20 cellular contexts compared by ENCODE assay signal in genomic region chr7:30652951-30653641, GRCh38. TPM values are rescaled to one million over a fixed set of nuclear protein-coding genes. Genes with fewer than 3 reads are reported as not detected.
A peak's percentile ranks its signal among the peaks of the same experiment; 100 is the strongest.
DNase-seq lines count a peak whose midpoint lies in the region; ATAC-seq, FAIRE-seq and TF ChIP-seq lines count a peak whose summit lies in the region.
"Had no signal": no experiment of that assay in that cellular context is flagged by ENCODE, and none has a peak within 500 bp of the region (broad histone marks: within the 10 kb centered on the region; RNA-seq: fewer than 3 reads in every experiment).

No MANE protein-coding gene starts in this region.

- 0 out of 22 replicates have a peak, but pooled peaks cover 0 to under 1% (median 0%) of the 10 kb centered on the region in 11 experiments for H3K36me3 ChIP-seq in BLaER1 treated with 17β-estradiol and CSF1 and Interleukin-3, amounts not matched to agents 10 nM and 100 nM
- H3K36me3 ChIP-seq in mucosa of descending colon (ENCODE audit: low read depth), result no peaks in the 10 kb centered on the region
- H3K36me3 ChIP-seq: HAP-1 had no signal

- H3K4me1 ChIP-seq in BLaER1 treated with 17β-estradiol and CSF1 and Interleukin-3, amounts not matched to agents 10 nM and 100 nM, result peaks cover 16 to 63% (median 53%) of the 10 kb centered on the region in 10 experiments
- no peaks in the 10 kb centered on the region for H3K4me1 ChIP-seq in mucosa of descending colon (ENCODE audit: low read depth)
- H3K4me1 ChIP-seq: HAP-1 had no signal

- no peak overlapping the region for H3K4me3 ChIP-seq in BLaER1 treated with 17β-estradiol and CSF1 and Interleukin-3, amounts not matched to agents 10 nM and 100 nM
- no peak overlapping the region for H3K4me3 ChIP-seq in mucosa of descending colon
- H3K4me3 ChIP-seq: HAP-1 had no signal

- no peaks in the 10 kb centered on the region for H3K27me3 ChIP-seq in BLaER1 treated with 17β-estradiol and CSF1 and Interleukin-3, amounts not matched to agents 10 nM and 100 nM

- no peak for FAIRE-seq in frontal cortex (lab: Jason Lieb, UNC)
- FAIRE-seq: A204.1 had no signal

- peak; percentile 13 for DNase-seq in activated T-cell treated with anti-CD3 and anti-CD28 coated beads, Interleukin-2, amount 50 U/mL, for 24 hours
- no peak for DNase-seq in activated T-cell treated with anti-CD3 and anti-CD28 coated beads, Interleukin-2, amount 50 U/mL, for 4 hours
- DNase-seq in chondrocyte (ENCODE audit: low spot score) (peak; percentile 82), mucosa of descending colon (no peak), frontal cortex (ENCODE audit: low spot score in 2 of 2) (no peak), cerebellar nuclear complex (lab: John Stamatoyannopoulos, UW) (no peak), superior temporal gyrus (ENCODE audit: extremely low spot score) (no peak)
- DNase-seq: Calu3; CD4-positive, alpha-beta memory T cell; GF-D8; KBM-7; NCI-H1105 treated with DMSO at 0.1 percent for 48 hours; NCI-H1694; NCI-H2081 treated with DMSO at 0.1 percent for 48 hours; NCI-H446 treated with DMSO at 0.1 percent for 48 hours; SHP77 treated with DMSO at 0.1 percent for 48 hours had no signal

- H3K27me3 Mint-ChIP-seq in activated T-cell treated with anti-CD3 and anti-CD28 coated beads, Interleukin-2, amount 50 U/mL, for 24 hours, result no peaks in the 10 kb centered on the region
- H3K27me3 Mint-ChIP-seq in activated T-cell treated with anti-CD3 and anti-CD28 coated beads, Interleukin-2, amount 50 U/mL, for 4 hours (ENCODE audit: low read depth), result no peaks in the 10 kb centered on the region
- H3K27me3 Mint-ChIP-seq in chondrocyte (ENCODE audit: low read depth), result no peaks in the 10 kb centered on the region
- H3K27me3 Mint-ChIP-seq: CD4-positive, alpha-beta memory T cell had no signal

- H3K27ac ChIP-seq in BLaER1 treated with 17β-estradiol and CSF1 and Interleukin-3, amounts not matched to agents 10 nM and 100 nM, result peak overlapping the region in 6 of 11 experiments; percentile 12 to 97 (median 48); a peak in 7 of 22 replicates

- TF ChIP-seq CTCF in chondrocyte (IDR thresholded peaks at IDR 0.05), result no peak
- TF ChIP-seq CTCF in mucosa of descending colon (IDR thresholded peaks at IDR 0.05), result no peak

- H3K9me3 Mint-ChIP-seq in activated T-cell treated with anti-CD3 and anti-CD28 coated beads, Interleukin-2, amount 50 U/mL, for 24 hours, result no peaks in the 10 kb centered on the region
- no peaks in the 10 kb centered on the region for H3K9me3 Mint-ChIP-seq in activated T-cell treated with anti-CD3 and anti-CD28 coated beads, Interleukin-2, amount 50 U/mL, for 4 hours
- no peaks in the 10 kb centered on the region for H3K9me3 Mint-ChIP-seq in chondrocyte (ENCODE audit: low read depth)
- H3K9me3 Mint-ChIP-seq: CD4-positive, alpha-beta memory T cell had no signal

- H3K36me3 Mint-ChIP-seq in activated T-cell treated with anti-CD3 and anti-CD28 coated beads, Interleukin-2, amount 50 U/mL, for 24 hours (ENCODE audit: low read depth), result peaks cover 4% of the 10 kb centered on the region
- no peaks in the 10 kb centered on the region for H3K36me3 Mint-ChIP-seq in activated T-cell treated with anti-CD3 and anti-CD28 coated beads, Interleukin-2, amount 50 U/mL, for 4 hours (ENCODE audit: insufficient read depth)
- peaks cover 13% of the 10 kb centered on the region for H3K36me3 Mint-ChIP-seq in chondrocyte (ENCODE audit: low read depth)
- H3K36me3 Mint-ChIP-seq: CD4-positive, alpha-beta memory T cell had no signal

- no peak overlapping the region for H3K4me3 Mint-ChIP-seq in activated T-cell treated with anti-CD3 and anti-CD28 coated beads, Interleukin-2, amount 50 U/mL, for 24 hours
- H3K4me3 Mint-ChIP-seq in activated T-cell treated with anti-CD3 and anti-CD28 coated beads, Interleukin-2, amount 50 U/mL, for 4 hours, result no peak overlapping the region
- no peak overlapping the region for H3K4me3 Mint-ChIP-seq in chondrocyte (ENCODE audit: unreplicated experiment)
- H3K4me3 Mint-ChIP-seq: CD4-positive, alpha-beta memory T cell had no signal

- no peak overlapping the region for H3K27ac Mint-ChIP-seq in activated T-cell treated with anti-CD3 and anti-CD28 coated beads, Interleukin-2, amount 50 U/mL, for 24 hours
- no peak overlapping the region for H3K27ac Mint-ChIP-seq in chondrocyte (ENCODE audit: unreplicated experiment)
- H3K27ac Mint-ChIP-seq: CD4-positive, alpha-beta memory T cell had no signal

- H3K4me1 Mint-ChIP-seq in activated T-cell treated with anti-CD3 and anti-CD28 coated beads, Interleukin-2, amount 50 U/mL, for 24 hours (ENCODE audit: low read depth), result no peaks in the 10 kb centered on the region
- H3K4me1 Mint-ChIP-seq in activated T-cell treated with anti-CD3 and anti-CD28 coated beads, Interleukin-2, amount 50 U/mL, for 4 hours (ENCODE audit: low read depth), result no peaks in the 10 kb centered on the region
- H3K4me1 Mint-ChIP-seq in chondrocyte (ENCODE audit: low read depth), result no peaks in the 10 kb centered on the region
- H3K4me1 Mint-ChIP-seq: CD4-positive, alpha-beta memory T cell had no signal

- H4K20me1 ChIP-seq in BLaER1 treated with 17β-estradiol and CSF1 and Interleukin-3, amounts not matched to agents 10 nM and 100 nM, result no peaks in the 10 kb centered on the region; a peak in 1 of 22 replicates

- H3K9ac ChIP-seq in BLaER1 treated with 17β-estradiol and CSF1 and Interleukin-3, amounts not matched to agents 10 nM and 100 nM, result 0 out of 22 replicates have a peak overlapping the region, but pooled peaks of 1 of the 11 experiments have one; percentile 5

- H3K9me3 ChIP-seq in BLaER1 treated with 17β-estradiol and CSF1 and Interleukin-3, amounts not matched to agents 10 nM and 100 nM (replicated peaks in 1 of 11), result no peaks in the 10 kb centered on the region
- no peaks in the 10 kb centered on the region for H3K9me3 ChIP-seq in mucosa of descending colon
- H3K9me3 ChIP-seq: HAP-1 had no signal

- no peak for ATAC-seq in activated T-cell treated with anti-CD3 and anti-CD28 coated beads, Interleukin-2, amount 50 U/mL, for 4 hours
- ATAC-seq in mucosa of descending colon, result peak; percentile 14
- ATAC-seq: Panc1 had no signal

- peak overlapping the region in 8 of 11 experiments; percentile 32 to 69 (median 61); a peak in 14 of 22 replicates for H3K4me2 ChIP-seq in BLaER1 treated with 17β-estradiol and CSF1 and Interleukin-3, amounts not matched to agents 10 nM and 100 nM

- intact Hi-C loops in mucosa of descending colon (cut with DNase I, micrococcal nuclease), result no loop called here

RNA-seq across cellular contexts. Expression of gene CRHR2, which starts 29.2 kb away (rescaled TPM):
- total RNA-seq in activated T-cell treated with anti-CD3 and anti-CD28 coated beads, Interleukin-2, amount 50 U/mL, for 4 hours, result not detected
- not detected in 3 replicates for total RNA-seq in chondrocyte
- total RNA-seq in mucosa of descending colon, result not detected
- 0.41 TPM for total RNA-seq in frontal cortex
- total RNA-seq: Calu3; CD4-positive, alpha-beta memory T cell had no signal

RNA-seq across cellular contexts. Expression of gene GARS1, which starts 58.4 kb away (rescaled TPM):
- 100 to 1,000 TPM; 366 to 488 (median 410) TPM for total RNA-seq in activated T-cell treated with anti-CD3 and anti-CD28 coated beads, Interleukin-2, amount 50 U/mL, for 4 hours
- total RNA-seq in chondrocyte (224 to 583 TPM (median 581 TPM) in 3 replicates), mucosa of descending colon (10 to 100 TPM; 46.2 to 68.6 (median 55.0) TPM), frontal cortex (56.3 TPM)

Comparison
In these comparisons a context has a peak if more than half of its experiments do, and no peak if none do; other contexts are left out.
1. DNase-seq: peak in activated T-cell treated with anti-CD3 and anti-CD28 coated beads, Interleukin-2, amount 50 U/mL, for 24 hours (single experiment) and chondrocyte (single experiment); none in activated T-cell treated with anti-CD3 and anti-CD28 coated beads, Interleukin-2, amount 50 U/mL, for 4 hours (single experiment), mucosa of descending colon (0 of 3), frontal cortex (0 of 2), cerebellar nuclear complex (0 of 2) and superior temporal gyrus (single experiment).